Comparison of ENCODE assay signal across 15 cellular contexts in the genomic region with DNA sequence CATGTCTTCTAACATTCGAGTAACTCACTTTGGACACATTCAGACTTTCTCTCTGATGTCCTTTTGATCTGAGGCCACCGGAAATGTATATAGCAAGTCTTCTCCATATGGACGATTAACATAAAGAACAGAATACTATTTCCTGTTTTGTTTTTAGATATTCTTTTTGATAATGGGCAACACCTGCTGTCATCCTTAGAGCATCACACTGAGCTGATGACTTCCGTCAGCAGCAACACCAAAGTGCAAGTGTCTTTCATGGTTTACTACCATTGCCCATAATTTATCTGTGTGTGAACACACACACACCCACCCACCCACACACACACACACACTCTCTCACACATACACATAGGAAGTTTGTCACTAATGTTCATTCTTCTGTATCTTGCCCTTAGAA.
DNase-seq lines count a peak whose midpoint lies in the region; ATAC-seq and TF ChIP-seq lines count a peak whose summit lies in the region.
"Had no signal": no experiment of that assay in that cellular context is flagged by ENCODE, and none has a peak within 500 bp of the region (broad histone marks: within the 10 kb centered on the region; RNA-seq: fewer than 3 reads in every experiment).

No MANE protein-coding gene starts in this region.

- H3K36me3 ChIP-seq in CD8-positive, alpha-beta T cell (ENCODE audit: insufficient read depth, low read length), result no peaks in the 10 kb centered on the region
- no peaks in the 10 kb centered on the region for H3K36me3 ChIP-seq in CD8-positive, alpha-beta memory T cell (ENCODE audit: insufficient read depth, low read length)
- H3K36me3 ChIP-seq in OCI-LY1 (ENCODE audit: insufficient read depth, low read length), result no peaks in the 10 kb centered on the region
- H3K36me3 ChIP-seq: BE2C had no signal

- H4K20me1 ChIP-seq in OCI-LY1 (ENCODE audit: insufficient read depth, low read length), result no peaks in the 10 kb centered on the region

- H3K4me1 Mint-ChIP-seq in CD8-positive, alpha-beta T cell (ENCODE audit: low read depth), result peaks cover 9% of the 10 kb centered on the region
- H3K4me1 Mint-ChIP-seq in CD8-positive, alpha-beta memory T cell, result peaks cover 15 to 26% (median 23%) of the 10 kb centered on the region in 3 donors
- H3K4me1 Mint-ChIP-seq in central memory CD8-positive, alpha-beta T cell, result peaks cover 17% of the 10 kb centered on the region
- peaks cover 2% of the 10 kb centered on the region for H3K4me1 Mint-ChIP-seq in activated CD4-positive, alpha-beta memory T cell treated with anti-CD3 and anti-CD28 coated beads, Interleukin-2, amount 10 ng/mL, durations not matched to agents 7 days and 5 days
- H3K4me1 Mint-ChIP-seq: GM23338 had no signal

- H3K27me3 ChIP-seq in CD8-positive, alpha-beta T cell (ENCODE audit: insufficient read depth, low read length), result no peaks in the 10 kb centered on the region
- H3K27me3 ChIP-seq in CD8-positive, alpha-beta memory T cell (ENCODE audit: insufficient read depth, low read length, poor library complexity, severe bottlenecking), result no peaks in the 10 kb centered on the region
- H3K27me3 ChIP-seq in OCI-LY1 (ENCODE audit: insufficient read depth, low read length), result no peaks in the 10 kb centered on the region
- H3K27me3 ChIP-seq: BE2C had no signal

- H3K4me3 Mint-ChIP-seq in CD8-positive, alpha-beta T cell, result no peak overlapping the region
- H3K4me3 Mint-ChIP-seq in CD8-positive, alpha-beta memory T cell, result no peak overlapping the region
- H3K4me3 Mint-ChIP-seq in central memory CD8-positive, alpha-beta T cell, result no peak overlapping the region
- no peak overlapping the region for H3K4me3 Mint-ChIP-seq in activated CD4-positive, alpha-beta memory T cell treated with anti-CD3 and anti-CD28 coated beads, Interleukin-2, amount 10 ng/mL, durations not matched to agents 7 days and 5 days
- H3K4me3 Mint-ChIP-seq: CD4-positive, alpha-beta memory T cell; GM23338 had no signal

- TF ChIP-seq CTCF in CD8-positive, alpha-beta T cell (IDR thresholded peaks at IDR 0.05), result no peak
- TF ChIP-seq CTCF in OCI-LY1 (IDR thresholded peaks at IDR 0.05; ENCODE audit: low read length), result no peak

- no peak overlapping the region for H3K27ac ChIP-seq in CD8-positive, alpha-beta T cell (ENCODE audit: low read depth, low read length)
- H3K27ac ChIP-seq in CD8-positive, alpha-beta memory T cell (ENCODE audit: low read depth, low read length), result no peak overlapping the region
- peak overlapping the region; percentile 31 for H3K27ac ChIP-seq in OCI-LY1 (ENCODE audit: low read depth, low read length, poor library complexity, severe bottlenecking)
- H3K27ac ChIP-seq: A549, C4-2B had no signal

- H3K36me3 Mint-ChIP-seq in CD8-positive, alpha-beta T cell, result peaks cover 22% of the 10 kb centered on the region
- H3K36me3 Mint-ChIP-seq in CD8-positive, alpha-beta memory T cell, result peaks cover 4 to 13% (median 10%) of the 10 kb centered on the region in 3 donors
- peaks cover 2% of the 10 kb centered on the region for H3K36me3 Mint-ChIP-seq in central memory CD8-positive, alpha-beta T cell (ENCODE audit: insufficient read depth)
- peaks cover 3% of the 10 kb centered on the region for H3K36me3 Mint-ChIP-seq in activated CD4-positive, alpha-beta memory T cell treated with anti-CD3 and anti-CD28 coated beads, Interleukin-2, amount 10 ng/mL, durations not matched to agents 7 days and 5 days (ENCODE audit: low read depth)

- no peak for DNase-seq in CD8-positive, alpha-beta T cell
- no peak for DNase-seq in CD8-positive, alpha-beta memory T cell
- DNase-seq in central memory CD8-positive, alpha-beta T cell (ENCODE audit: low spot score in 2 of 2), result no peak
- DNase-seq in NCI-H1417 (lab: John Stamatoyannopoulos, UW), result no peak
- no peak for DNase-seq in activated CD4-positive, alpha-beta memory T cell treated with anti-CD3 and anti-CD28 coated beads, Interleukin-2, amount 10 ng/mL, durations not matched to agents 7 days and 5 days
- DNase-seq: BE2C, Caco-2, DMS53, H7, IMR-90 had no signal

- no peaks in the 10 kb centered on the region for H3K4me1 ChIP-seq in CD8-positive, alpha-beta T cell (ENCODE audit: insufficient read depth, low read length)
- no peaks in the 10 kb centered on the region for H3K4me1 ChIP-seq in CD8-positive, alpha-beta memory T cell (ENCODE audit: insufficient read depth, low read length)
- peaks cover 10% of the 10 kb centered on the region for H3K4me1 ChIP-seq in OCI-LY1 (ENCODE audit: insufficient read depth, low read length, severe bottlenecking)
- H3K4me1 ChIP-seq: A549, BE2C, Caco-2 had no signal

- H3K79me2 ChIP-seq in OCI-LY1 (ENCODE audit: insufficient read depth, low read length), result no peaks in the 10 kb centered on the region

- H3K9me2 ChIP-seq in OCI-LY1 (ENCODE audit: low read depth, low read length), result no peaks in the 10 kb centered on the region

- CTCF ChIA-PET in CD8-positive, alpha-beta T cell (lab: Charles Lee), result no interaction called here
- CTCF ChIA-PET in CD8-positive, alpha-beta memory T cell (lab: Charles Lee), result no interaction called here
- CTCF ChIA-PET in activated CD4-positive, alpha-beta memory T cell treated with anti-CD3 and anti-CD28 coated beads, Interleukin-2, amount 10 ng/mL, durations not matched to agents 7 days and 5 days (lab: Charles Lee), result no interaction called here

- 0 out of 2 replicates have a peak overlapping the region, but pooled peaks have one; percentile 6 for H3K4me2 ChIP-seq in OCI-LY1 (ENCODE audit: low read length)
- H3K4me2 ChIP-seq: A549, GM23338 had no signal

- H3K9ac ChIP-seq in OCI-LY1 (ENCODE audit: low read length), result no peak overlapping the region

- H3K9me3 Mint-ChIP-seq in CD8-positive, alpha-beta T cell, result peaks cover 2% of the 10 kb centered on the region
- no peaks in the 10 kb centered on the region for H3K9me3 Mint-ChIP-seq in CD8-positive, alpha-beta memory T cell
- H3K9me3 Mint-ChIP-seq in central memory CD8-positive, alpha-beta T cell, result no peaks in the 10 kb centered on the region
- H3K9me3 Mint-ChIP-seq in activated CD4-positive, alpha-beta memory T cell treated with anti-CD3 and anti-CD28 coated beads, Interleukin-2, amount 10 ng/mL, durations not matched to agents 7 days and 5 days, result no peaks in the 10 kb centered on the region
- H3K9me3 Mint-ChIP-seq: GM23338 had no signal

- peak overlapping the region; percentile 8 for H3K27ac Mint-ChIP-seq in CD8-positive, alpha-beta T cell
- peak overlapping the region in 6 of 8 donors; percentile 3 to 54 (median 31) for H3K27ac Mint-ChIP-seq in CD8-positive, alpha-beta memory T cell
- H3K27ac Mint-ChIP-seq in central memory CD8-positive, alpha-beta T cell (ENCODE audit: low read depth), result peak overlapping the region; percentile 19
- H3K27ac Mint-ChIP-seq in activated CD4-positive, alpha-beta memory T cell treated with anti-CD3 and anti-CD28 coated beads, Interleukin-2, amount 10 ng/mL, durations not matched to agents 7 days and 5 days, result no peak overlapping the region
- H3K27ac Mint-ChIP-seq: GM23338 had no signal

- H3K27me3 Mint-ChIP-seq in CD8-positive, alpha-beta T cell (ENCODE audit: low read depth), result no peaks in the 10 kb centered on the region
- H3K27me3 Mint-ChIP-seq in CD8-positive, alpha-beta memory T cell, result no peaks in the 10 kb centered on the region
- no peaks in the 10 kb centered on the region for H3K27me3 Mint-ChIP-seq in central memory CD8-positive, alpha-beta T cell
- H3K27me3 Mint-ChIP-seq in activated CD4-positive, alpha-beta memory T cell treated with anti-CD3 and anti-CD28 coated beads, Interleukin-2, amount 10 ng/mL, durations not matched to agents 7 days and 5 days, result no peaks in the 10 kb centered on the region
- H3K27me3 Mint-ChIP-seq: CD4-positive, alpha-beta memory T cell had no signal

- intact Hi-C loops in CD8-positive, alpha-beta T cell (cut with DNase I, micrococcal nuclease), result no loop called here

- no peak for ATAC-seq in CD8-positive, alpha-beta T cell
- peak; percentile 76 for ATAC-seq in central memory CD8-positive, alpha-beta T cell (replicated peaks; ENCODE audit: extremely low read depth, poor library complexity, severe bottlenecking)
- ATAC-seq: A549, GM23338 had no signal

- no peak overlapping the region for H2AFZ ChIP-seq in OCI-LY1 (ENCODE audit: low read length)
- H2AFZ ChIP-seq: GM23338 had no signal

- no peaks in the 10 kb centered on the region for H3F3A ChIP-seq in OCI-LY1 (ENCODE audit: insufficient read depth, low read length)

- POLR2A ChIA-PET in CD8-positive, alpha-beta T cell (lab: Charles Lee), result no interaction called here
- POLR2A ChIA-PET in CD8-positive, alpha-beta memory T cell (lab: Charles Lee), result no interaction called here
- POLR2A ChIA-PET in activated CD4-positive, alpha-beta memory T cell treated with anti-CD3 and anti-CD28 coated beads, Interleukin-2, amount 10 ng/mL, durations not matched to agents 7 days and 5 days (lab: Charles Lee), result no interaction called here

- no peak overlapping the region for H3K4me3 ChIP-seq in CD8-positive, alpha-beta T cell (ENCODE audit: low read depth, low read length)
- no peak overlapping the region for H3K4me3 ChIP-seq in CD8-positive, alpha-beta memory T cell (ENCODE audit: low read length)
- H3K4me3 ChIP-seq in OCI-LY1 (ENCODE audit: low read depth, low read length, poor library complexity, severe bottlenecking), result no peak overlapping the region
- H3K4me3 ChIP-seq: A549, GM23338 had no signal

- no peaks in the 10 kb centered on the region for H3K9me3 ChIP-seq in CD8-positive, alpha-beta T cell (ENCODE audit: low read length)
- no peaks in the 10 kb centered on the region for H3K9me3 ChIP-seq in CD8-positive, alpha-beta memory T cell (ENCODE audit: low read length)
- 0 out of 2 replicates have a peak, but pooled peaks cover 2% of the 10 kb centered on the region for H3K9me3 ChIP-seq in OCI-LY1 (ENCODE audit: low read length)
- H3K9me3 ChIP-seq: BE2C, Caco-2 had no signal
